Comparison of ENCODE assay signal across 20 cellular contexts in genomic region chr9:117145811-117146490, GRCh38.
"Had no signal": no experiment of that assay in that cellular context is flagged by ENCODE, and none has a peak within 500 bp of the region (broad histone marks: within the 10 kb centered on the region; RNA-seq: fewer than 3 reads in every experiment).

No MANE protein-coding gene starts in this region.

- DNase-seq: activated CD4-positive, alpha-beta T cell treated with anti-CD3 and anti-CD28 coated beads for 1 hour; activated CD4-positive, alpha-beta T cell treated with anti-CD3 and anti-CD28 coated beads, Interleukin-2, amount 50 U/mL, for 1 hour; activated effector memory CD4-positive, alpha-beta T cell treated with Interleukin-2 at 50 U/mL for 16 hours; activated naive CD4-positive, alpha-beta T cell treated with anti-CD3 and anti-CD28 coated beads, Interleukin-2, amount 10 ng/mL, durations not matched to agents 7 days and 5 days; activated T-cell treated with anti-CD3 and anti-CD28 coated beads, Interleukin-2, amount 50 U/mL, for 4 hours; amygdala; effector CD4-positive, alpha-beta T cell; immature natural killer cell; lower lobe of right lung; naive B cell; sigmoid colon; stimulated activated CD4-positive, alpha-beta T cell treated with anti-CD3 and anti-CD28 coated beads, Interleukin-15, amount 100 ng/mL, for 24 hours; stomach had no signal

- H3K36me3 Mint-ChIP-seq: activated naive CD4-positive, alpha-beta T cell treated with anti-CD3 and anti-CD28 coated beads, Interleukin-2, amount 10 ng/mL, durations not matched to agents 7 days and 5 days; immature natural killer cell; naive B cell; stimulated activated memory B cell treated with anti-CD40 and anti-IgM and Interleukin-4, amounts not matched to agents 10 μg/mL and 1 μg/mL and 100 μg/mL, for 72 hours had no signal

- H3K27ac ChIP-seq: hepatocyte, lower lobe of right lung, sigmoid colon, stomach, suprapubic skin, tibial nerve had no signal

- H3K4me1 ChIP-seq: lower lobe of right lung, sigmoid colon, stomach, suprapubic skin, tibial nerve had no signal

- H3K9me3 Mint-ChIP-seq: neural crest cell had no signal

- H3K4me1 Mint-ChIP-seq: activated naive CD4-positive, alpha-beta T cell treated with anti-CD3 and anti-CD28 coated beads, Interleukin-2, amount 10 ng/mL, durations not matched to agents 7 days and 5 days; immature natural killer cell; naive B cell; neural crest cell; stimulated activated memory B cell treated with anti-CD40 and anti-IgM and Interleukin-4, amounts not matched to agents 10 μg/mL and 1 μg/mL and 100 μg/mL, for 72 hours had no signal

- ATAC-seq: activated T-cell treated with anti-CD3 and anti-CD28 coated beads, Interleukin-2, amount 50 U/mL, for 4 hours; left lobe of liver; lower lobe of right lung; stimulated activated memory B cell treated with anti-CD40 and anti-IgM and Interleukin-4, amounts not matched to agents 10 μg/mL and 1 μg/mL and 100 μg/mL, for 72 hours had no signal

- H3K4me3 Mint-ChIP-seq: activated naive CD4-positive, alpha-beta T cell treated with anti-CD3 and anti-CD28 coated beads, Interleukin-2, amount 10 ng/mL, durations not matched to agents 7 days and 5 days; activated T-cell treated with anti-CD3 and anti-CD28 coated beads, Interleukin-2, amount 50 U/mL, for 4 hours; immature natural killer cell; naive B cell; neural crest cell; stimulated activated memory B cell treated with anti-CD40 and anti-IgM and Interleukin-4, amounts not matched to agents 10 μg/mL and 1 μg/mL and 100 μg/mL, for 72 hours had no signal

- H3K9me3 ChIP-seq: lower lobe of right lung, sigmoid colon, stomach, suprapubic skin, tibial nerve had no signal

- H3K36me3 ChIP-seq: lower lobe of right lung, sigmoid colon, stomach, suprapubic skin, tibial nerve had no signal

- H3K27me3 Mint-ChIP-seq: activated naive CD4-positive, alpha-beta T cell treated with anti-CD3 and anti-CD28 coated beads, Interleukin-2, amount 10 ng/mL, durations not matched to agents 7 days and 5 days; naive B cell; stimulated activated memory B cell treated with anti-CD40 and anti-IgM and Interleukin-4, amounts not matched to agents 10 μg/mL and 1 μg/mL and 100 μg/mL, for 72 hours had no signal

- H3K27ac Mint-ChIP-seq: activated naive CD4-positive, alpha-beta T cell treated with anti-CD3 and anti-CD28 coated beads, Interleukin-2, amount 10 ng/mL, durations not matched to agents 7 days and 5 days; immature natural killer cell; stimulated activated memory B cell treated with anti-CD40 and anti-IgM and Interleukin-4, amounts not matched to agents 10 μg/mL and 1 μg/mL and 100 μg/mL, for 72 hours had no signal

- H3K27me3 ChIP-seq: hepatocyte, sigmoid colon, stomach, suprapubic skin, tibial nerve had no signal

- H3K4me3 ChIP-seq: hepatocyte, lower lobe of right lung, sigmoid colon, smooth muscle cell, stomach, suprapubic skin, tibial nerve had no signal
